In genomic region chr1:41650176-41650519, GRCh38 we compare ENCODE assay signal across 10 cellular contexts.
DNase-seq lines count a peak whose midpoint lies in the region; ATAC-seq and TF ChIP-seq lines count a peak whose summit lies in the region.
"Had no signal": no experiment of that assay in that cellular context is flagged by ENCODE, and none has a peak within 500 bp of the region (broad histone marks: within the 10 kb centered on the region; RNA-seq: fewer than 3 reads in every experiment).

No MANE protein-coding gene starts in this region.

- peak overlapping the region; percentile 43 for H3K4me3 Mint-ChIP-seq in activated naive CD4-positive, alpha-beta T cell treated with anti-CD3 and anti-CD28 coated beads, Interleukin-2, amount 50 U/mL, for 24 hours
- H3K4me3 Mint-ChIP-seq in memory B cell: peak overlapping the region; percentile 14

- peak overlapping the region in 6 of 10 experiments; percentile 11 to 39 (median 24); a peak in 5 of 20 replicates for H3K4me3 ChIP-seq in BLaER1 treated with 17β-estradiol and CSF1 and Interleukin-3, amounts not matched to agents 10 nM and 100 nM
- no peak overlapping the region for H3K4me3 ChIP-seq in uterus

- DNase-seq in MV-4-11 (lab: John Stamatoyannopoulos, UW) (peak; percentile 14), memory B cell (ENCODE audit: low spot score in 2 of 2) (no peak), cortex of kidney (lab: John Stamatoyannopoulos, UW) (no peak), uterus (no peak), ecto neural progenitor cell (ENCODE audit: low spot score) (no peak)
- DNase-seq: DMS153; effector CD8-positive, alpha-beta T cell had no signal

- H3K4me1 ChIP-seq in BLaER1 treated with 17β-estradiol and CSF1 and Interleukin-3, amounts not matched to agents 10 nM and 100 nM: peaks cover 58 to 92% (median 88%) of the 10 kb centered on the region in 10 experiments
- H3K4me1 ChIP-seq in uterus: no peaks in the 10 kb centered on the region

- H3K27me3 Mint-ChIP-seq in activated naive CD4-positive, alpha-beta T cell treated with anti-CD3 and anti-CD28 coated beads, Interleukin-2, amount 50 U/mL, for 24 hours: no peaks in the 10 kb centered on the region
- H3K27me3 Mint-ChIP-seq in memory B cell: no peaks in the 10 kb centered on the region

- peaks cover 23% of the 10 kb centered on the region for H3K36me3 Mint-ChIP-seq in activated naive CD4-positive, alpha-beta T cell treated with anti-CD3 and anti-CD28 coated beads, Interleukin-2, amount 50 U/mL, for 24 hours
- H3K36me3 Mint-ChIP-seq in memory B cell: peaks cover 5% of the 10 kb centered on the region

- H3K27ac Mint-ChIP-seq in activated naive CD4-positive, alpha-beta T cell treated with anti-CD3 and anti-CD28 coated beads, Interleukin-2, amount 50 U/mL, for 24 hours: peak overlapping the region; percentile 85
- peak overlapping the region; percentile 80 for H3K27ac Mint-ChIP-seq in memory B cell

- H3K36me3 ChIP-seq in BLaER1 treated with 17β-estradiol and CSF1 and Interleukin-3, amounts not matched to agents 10 nM and 100 nM: peaks cover 0 to 25% (median 0%) of the 10 kb centered on the region in 11 experiments; a peak in 3 of 22 replicates
- no peaks in the 10 kb centered on the region for H3K36me3 ChIP-seq in uterus

- peak overlapping the region in 5 of 11 experiments; percentile 9 to 55 (median 33); a peak in 8 of 22 replicates for H3K9ac ChIP-seq in BLaER1 treated with 17β-estradiol and CSF1 and Interleukin-3, amounts not matched to agents 10 nM and 100 nM

- peaks cover 62% of the 10 kb centered on the region for H3K4me1 Mint-ChIP-seq in activated naive CD4-positive, alpha-beta T cell treated with anti-CD3 and anti-CD28 coated beads, Interleukin-2, amount 50 U/mL, for 24 hours
- H3K4me1 Mint-ChIP-seq in memory B cell: peaks cover 45% of the 10 kb centered on the region

- H3K27me3 ChIP-seq in BLaER1 treated with 17β-estradiol and CSF1 and Interleukin-3, amounts not matched to agents 10 nM and 100 nM: no peaks in the 10 kb centered on the region
- no peaks in the 10 kb centered on the region for H3K27me3 ChIP-seq in uterus

- peak overlapping the region; percentile 73 to 94 (median 87) for H3K4me2 ChIP-seq in BLaER1 treated with 17β-estradiol and CSF1 and Interleukin-3, amounts not matched to agents 10 nM and 100 nM

- H3K9me3 ChIP-seq in BLaER1 treated with 17β-estradiol and CSF1 and Interleukin-3, amounts not matched to agents 10 nM and 100 nM (replicated peaks in 1 of 11): no peaks in the 10 kb centered on the region
- no peaks in the 10 kb centered on the region for H3K9me3 ChIP-seq in uterus

- peaks cover 0 to 65% (median 11%) of the 10 kb centered on the region in 11 experiments; a peak in 10 of 22 replicates for H4K20me1 ChIP-seq in BLaER1 treated with 17β-estradiol and CSF1 and Interleukin-3, amounts not matched to agents 10 nM and 100 nM

- intact Hi-C loops in uterus (cut with DNase I; ENCODE audit: low total_unique reads): no loop called here

- TF ChIP-seq POLR2A in uterus (IDR thresholded peaks at IDR 0.05): no peak

- TF ChIP-seq CTCF in uterus (IDR thresholded peaks at IDR 0.05): no peak

- ATAC-seq in memory B cell (ENCODE audit: low read depth) (no peak), HG03469 (IDR thresholded peaks at IDR 0.05; ENCODE audit: unreplicated experiment) (no peak)

- H3K9me3 Mint-ChIP-seq in activated naive CD4-positive, alpha-beta T cell treated with anti-CD3 and anti-CD28 coated beads, Interleukin-2, amount 50 U/mL, for 24 hours: no peaks in the 10 kb centered on the region
- H3K9me3 Mint-ChIP-seq in memory B cell: no peaks in the 10 kb centered on the region

- H3K27ac ChIP-seq in BLaER1 treated with 17β-estradiol and CSF1 and Interleukin-3, amounts not matched to agents 10 nM and 100 nM: peak overlapping the region in 10 of 11 experiments; percentile 23 to 58 (median 38); a peak in 18 of 22 replicates
- no peak overlapping the region for H3K27ac ChIP-seq in uterus

Comparison
In these comparisons a context has a peak if more than half of its experiments do, and no peak if none do; other contexts are left out.
1. H3K27ac ChIP-seq: peak in BLaER1 treated with 17β-estradiol and CSF1 and Interleukin-3, amounts not matched to agents 10 nM and 100 nM (10 of 11); none in uterus (0 of 2).
2. H3K4me3 ChIP-seq: peak in BLaER1 treated with 17β-estradiol and CSF1 and Interleukin-3, amounts not matched to agents 10 nM and 100 nM (6 of 10); none in uterus (0 of 2).